Comparison of ENCODE assay signal across 7 cellular contexts in the genomic region with DNA sequence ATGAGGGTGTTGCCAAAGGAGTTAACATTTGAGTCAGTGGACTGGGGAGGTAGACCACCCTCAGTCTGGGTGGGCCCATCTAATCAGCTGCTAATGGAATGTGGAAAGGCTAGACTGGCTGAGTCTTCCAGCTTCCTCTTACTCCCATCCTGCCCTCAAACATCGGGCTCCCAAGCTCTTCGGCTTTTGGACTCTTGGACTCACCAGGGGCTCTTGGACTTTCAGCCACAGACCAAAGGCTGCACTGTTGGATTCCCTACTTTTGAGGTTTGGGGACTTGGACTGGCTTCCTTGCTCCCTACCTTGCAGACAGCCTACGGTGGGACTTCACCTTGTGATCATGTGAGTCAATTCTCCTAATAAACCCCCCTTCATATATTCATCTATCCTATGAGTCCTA.
"Had no signal": no experiment of that assay in that cellular context is flagged by ENCODE, and none has a peak within 500 bp of the region (broad histone marks: within the 10 kb centered on the region; RNA-seq: fewer than 3 reads in every experiment).

No MANE protein-coding gene starts in this region.

- H3K4me3 ChIP-seq: GM23338, K562 had no signal

- H3K4me3 Mint-ChIP-seq: GM23338, H9 had no signal

- DNase-seq: H9, HCEC 1CT, IMR-90, KG1 had no signal

- H3K4me2 ChIP-seq: GM23338 had no signal

- H3K27ac ChIP-seq: HL-60 had no signal

- ATAC-seq: GM23338, K562 had no signal

- H3K27ac Mint-ChIP-seq: GM23338, H9 had no signal
